8 cellular contexts compared by ENCODE assay signal in the genomic region with DNA sequence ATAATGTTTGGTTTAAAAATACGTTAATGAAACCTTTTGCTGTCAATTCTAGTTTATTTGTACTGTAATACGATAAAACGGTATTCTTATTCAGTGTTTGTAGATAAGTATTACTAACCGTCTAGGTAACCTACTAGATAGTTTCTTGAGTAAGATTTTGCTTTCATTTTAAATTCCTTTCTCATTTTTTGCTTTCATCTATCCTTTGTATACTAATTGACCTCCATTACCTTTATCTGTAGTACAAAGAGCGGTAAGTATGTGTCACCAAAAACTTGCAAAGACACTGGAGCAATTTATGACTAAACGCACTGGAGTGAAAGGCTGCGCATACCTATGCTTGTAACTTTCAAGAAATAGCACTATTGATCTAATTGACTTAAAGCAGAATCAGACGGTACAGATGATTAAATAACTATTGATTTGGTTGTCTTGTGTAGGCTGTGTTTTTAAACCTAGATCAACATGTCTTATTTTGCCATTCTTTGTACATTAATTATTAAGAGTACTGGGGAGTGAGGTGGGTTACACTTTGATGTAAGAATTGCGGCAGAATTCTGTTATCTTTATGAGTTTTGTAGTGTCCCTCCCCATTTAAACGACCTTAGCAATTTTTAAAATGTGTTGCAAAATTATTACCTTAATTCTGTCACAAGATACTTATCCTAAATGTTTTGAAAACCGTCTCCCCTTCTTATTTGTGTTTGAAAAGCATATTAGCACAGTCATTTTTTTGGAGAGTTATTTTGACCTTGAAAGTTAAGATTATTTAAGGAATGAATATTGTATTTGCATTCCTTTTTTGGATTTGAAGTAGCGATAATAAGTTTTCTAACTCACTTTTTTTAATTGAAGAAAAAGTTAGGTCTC. TPM values are rescaled to one million over a fixed set of nuclear protein-coding genes. Genes with fewer than 3 reads are reported as not detected.
DNase-seq lines count a peak whose midpoint lies in the region; ATAC-seq and TF ChIP-seq lines count a peak whose summit lies in the region.

No MANE protein-coding gene starts in this region.

- H3K4me1 Mint-ChIP-seq in activated naive CD4-positive, alpha-beta T cell treated with anti-CD3 and anti-CD28 coated beads, Interleukin-2, amount 50 U/mL, for 24 hours, result peaks cover 46% of the 10 kb centered on the region

- H3K27ac ChIP-seq in left ventricle myocardium inferior (replicated peaks), result peak overlapping the region; percentile 99
- peak overlapping the region in 3 of 5 donors; percentile 99 to 100 (median 99) for H3K27ac ChIP-seq in stomach

- 22 to 34% (median 28%) methylated on average over 12 of the region's 12 CpGs for WGBS in stomach, 5 donors

- TF ChIP-seq EP300 in stomach (IDR thresholded peaks at IDR 0.05), result no peak

- ATAC-seq in left cardiac atrium, result no peak
- no peak for ATAC-seq in GM21576 (IDR thresholded peaks at IDR 0.05; ENCODE audit: unreplicated experiment)

- H3K27me3 ChIP-seq in left ventricle myocardium inferior (ENCODE audit: low read depth) (no peaks in the 10 kb centered on the region), stomach (no peaks in the 10 kb centered on the region)

- intact Hi-C loops in left ventricle myocardium inferior (cut with micrococcal nuclease), result loop anchor here (5.0 to 10.0 kb wide), 2 partner anchors 123 to 664 kb away; partner anchors contain the start of genes RNU6-7 and RNU6-8
- intact Hi-C loops in left cardiac atrium (cut with DNase I), result loop anchor here (5.0 to 10.0 kb wide), 3 partner anchors 126 to 386 kb away; partner anchors contain the start of genes RNU6-7 (in 1 of the 2) and RNU6-8 (in 1 of the 2)
- intact Hi-C loops in stomach (cut with DNase I; ENCODE audit: low total_unique reads), result no loop called here

- H3K36me3 Mint-ChIP-seq in activated naive CD4-positive, alpha-beta T cell treated with anti-CD3 and anti-CD28 coated beads, Interleukin-2, amount 50 U/mL, for 24 hours, result peaks cover 2% of the 10 kb centered on the region

- TF ChIP-seq CTCF in left ventricle myocardium inferior (IDR thresholded peaks at IDR 0.05; ENCODE audit: borderline replicate concordance) (no peak), stomach (IDR thresholded peaks at IDR 0.05) (no peak)

- H3K4me1 ChIP-seq in left ventricle myocardium inferior, result peaks cover 92% of the 10 kb centered on the region
- peaks cover 26 to 74% (median 47%) of the 10 kb centered on the region in 4 donors for H3K4me1 ChIP-seq in stomach

- no peaks in the 10 kb centered on the region for H3K9me3 Mint-ChIP-seq in activated naive CD4-positive, alpha-beta T cell treated with anti-CD3 and anti-CD28 coated beads, Interleukin-2, amount 50 U/mL, for 24 hours

- H3K36me3 ChIP-seq in left ventricle myocardium inferior (no peaks in the 10 kb centered on the region), stomach (no peaks in the 10 kb centered on the region)

- H3K27me3 Mint-ChIP-seq in activated naive CD4-positive, alpha-beta T cell treated with anti-CD3 and anti-CD28 coated beads, Interleukin-2, amount 50 U/mL, for 24 hours, result no peaks in the 10 kb centered on the region

- peak overlapping the region; percentile 96 for H3K4me3 Mint-ChIP-seq in activated naive CD4-positive, alpha-beta T cell treated with anti-CD3 and anti-CD28 coated beads, Interleukin-2, amount 50 U/mL, for 24 hours

- peak overlapping the region; percentile 98 for H3K27ac Mint-ChIP-seq in activated naive CD4-positive, alpha-beta T cell treated with anti-CD3 and anti-CD28 coated beads, Interleukin-2, amount 50 U/mL, for 24 hours

- H3K9me3 ChIP-seq in left ventricle myocardium inferior (replicated peaks) (no peaks in the 10 kb centered on the region), stomach (no peaks in the 10 kb centered on the region)

- no peak for DNase-seq in left ventricle myocardium inferior
- no peak for DNase-seq in left cardiac atrium
- DNase-seq in iris pigment epithelial cell (ENCODE audit: low read depth), result peak; percentile 45
- no peak for DNase-seq in stomach
- no peak for DNase-seq in NCI-H2227 (lab: John Stamatoyannopoulos, UW; ENCODE audit: unreplicated experiment)
- DNase-seq in NCI-H146 treated with DMSO at 0.1 percent for 48 hours (lab: John Stamatoyannopoulos, UW; ENCODE audit: unreplicated experiment), result no peak

- H3K4me3 ChIP-seq in left ventricle myocardium inferior (peak overlapping the region; percentile 94), stomach (peak overlapping the region; percentile 88 to 98 (median 90))

- TF ChIP-seq POLR2A in stomach (IDR thresholded peaks at IDR 0.05), result no peak

RNA-seq across cellular contexts. Expression of gene ARHGAP5, which starts 1.9 kb away (rescaled TPM):
- total RNA-seq in left ventricle myocardium inferior (238 TPM), left cardiac atrium (100 to 1,000 TPM; 168 to 181 TPM), stomach (100 to 1,000 TPM in 4 of 5 donors, 10 to 100 TPM in 1; 89.7 to 229 (median 131) TPM)
- polyA plus RNA-seq in stomach, result 10 to 100 TPM; 10.3 to 18.8 (median 15.9) TPM
